In the genomic region with DNA sequence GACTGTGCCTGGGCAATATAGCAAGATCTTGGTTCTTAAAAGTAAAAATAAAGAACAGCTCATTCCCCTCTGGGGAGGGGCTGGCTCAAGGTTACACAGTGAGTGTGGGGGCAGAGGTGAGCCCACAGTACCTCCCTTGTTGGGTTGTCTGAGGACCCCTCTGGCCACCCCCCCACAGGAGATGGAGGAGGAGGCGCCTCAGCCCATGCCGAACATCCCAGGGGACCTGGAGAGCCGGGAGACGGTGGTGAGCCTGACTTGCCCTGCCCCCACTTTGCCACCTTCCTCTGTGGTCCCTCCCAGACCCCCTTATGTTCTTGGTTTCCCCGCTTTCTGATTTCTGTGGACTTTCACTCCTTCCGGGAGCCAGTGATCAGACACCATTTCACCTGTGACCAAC, we compare ENCODE assay signal across 16 cellular contexts. TPM values are rescaled to one million over a fixed set of nuclear protein-coding genes. Genes with fewer than 3 reads are reported as not detected.
DNase-seq lines count a peak whose midpoint lies in the region; ATAC-seq, FAIRE-seq and TF ChIP-seq lines count a peak whose summit lies in the region.
"Had no signal": no experiment of that assay in that cellular context is flagged by ENCODE, and none has a peak within 500 bp of the region (broad histone marks: within the 10 kb centered on the region; RNA-seq: fewer than 3 reads in every experiment).

No MANE protein-coding gene starts in this region.

- H3K9ac ChIP-seq in HepG2 (ENCODE audit: insufficient read depth, low read depth, low read length), result no peak overlapping the region

- peak overlapping the region; percentile 21 for H3K27ac Mint-ChIP-seq in activated naive CD8-positive, alpha-beta T cell treated with anti-CD3 and anti-CD28 coated beads, Interleukin-2, amount 10 ng/mL, durations not matched to agents 7 days and 5 days
- H3K27ac Mint-ChIP-seq in activated naive CD8-positive, alpha-beta T cell treated with anti-CD3 and anti-CD28 coated beads for 36 hours, result no peak overlapping the region
- H3K27ac Mint-ChIP-seq in WTC11, result peak overlapping the region; percentile 82

- H3K27me3 Mint-ChIP-seq in activated naive CD8-positive, alpha-beta T cell treated with anti-CD3 and anti-CD28 coated beads, Interleukin-2, amount 10 ng/mL, durations not matched to agents 7 days and 5 days, result peaks cover 19% of the 10 kb centered on the region
- H3K27me3 Mint-ChIP-seq in activated naive CD8-positive, alpha-beta T cell treated with anti-CD3 and anti-CD28 coated beads for 36 hours, result no peaks in the 10 kb centered on the region
- no peaks in the 10 kb centered on the region for H3K27me3 Mint-ChIP-seq in WTC11 (ENCODE audit: low read depth)

- H3K36me3 ChIP-seq in HepG2 (replicated peaks in 1 of 2; ENCODE audit: control insufficient read depth in 1 of 2, insufficient read depth in 2 of 2, low read length in 2 of 2), result no peaks in the 10 kb centered on the region
- H3K36me3 ChIP-seq: Peyer's patch had no signal

- no peak overlapping the region for H3K27ac ChIP-seq in HepG2 (ENCODE audit: extremely low read length, insufficient read depth, low read length)

- no peaks in the 10 kb centered on the region for H3K36me3 Mint-ChIP-seq in activated naive CD8-positive, alpha-beta T cell treated with anti-CD3 and anti-CD28 coated beads, Interleukin-2, amount 10 ng/mL, durations not matched to agents 7 days and 5 days
- H3K36me3 Mint-ChIP-seq in activated naive CD8-positive, alpha-beta T cell treated with anti-CD3 and anti-CD28 coated beads for 36 hours, result no peaks in the 10 kb centered on the region
- no peaks in the 10 kb centered on the region for H3K36me3 Mint-ChIP-seq in WTC11

- no peak overlapping the region for H3K4me3 ChIP-seq in HepG2 (replicated peaks in 1 of 3; ENCODE audit: insufficient read depth in 1 of 3, low read depth in 2 of 3, low read length in 3 of 3)
- H3K4me3 ChIP-seq: K562 had no signal

- no peaks in the 10 kb centered on the region for H4K20me1 ChIP-seq in HepG2 (ENCODE audit: insufficient read depth, low read length)

- no peak for FAIRE-seq in HepG2 (lab: Jason Lieb, UNC)
- FAIRE-seq: K562 had no signal

- no peak for TF ChIP-seq RAD21 in HepG2 (CRISPR knock-in tag; IDR thresholded peaks at IDR 0.05)

- H3K79me2 ChIP-seq in HepG2 (ENCODE audit: insufficient read depth, low read length), result no peaks in the 10 kb centered on the region

- no peak for DNase-seq in activated naive CD8-positive, alpha-beta T cell treated with anti-CD3 and anti-CD28 coated beads, Interleukin-2, amount 10 ng/mL, durations not matched to agents 7 days and 5 days
- no peak for DNase-seq in activated naive CD8-positive, alpha-beta T cell treated with anti-CD3 and anti-CD28 coated beads for 36 hours
- DNase-seq in WTC11 (ENCODE audit: low spot score), result no peak
- DNase-seq in HepG2 (ENCODE audit: low spot score), result no peak
- DNase-seq in NCI-H128 (lab: John Stamatoyannopoulos, UW; ENCODE audit: unreplicated experiment), result no peak
- DNase-seq: 8988T, EL, GF-D8, MM.1S, NCI-H226 had no signal

- 37% methylated on average over 3 of the region's 6 CpGs for WGBS in HepG2 (ENCODE audit: low lambda C conversion rate)

- CTCF ChIA-PET in WTC11 (lab: Charles Lee), result interaction anchor here (0.6 to 6.7 kb wide), 42 partner anchors 8 to 609 kb away, joined by 3 to 68 read pairs (median 6); a partner anchor contains a TSS
- CTCF ChIA-PET in HepG2 (lab: Yijun Ruan, JAX; ENCODE audit: low intra/inter-chr PET ratio, low total read pairs), result no interaction called here

- POLR2A ChIA-PET in activated naive CD8-positive, alpha-beta T cell treated with anti-CD3 and anti-CD28 coated beads, Interleukin-2, amount 10 ng/mL, durations not matched to agents 7 days and 5 days (lab: Charles Lee), result interaction anchor here (0.7 kb wide), 1 partner anchor 187 kb away, joined by 3 read pairs; no protein-coding TSS in a partner anchor
- POLR2A ChIA-PET in WTC11 (lab: Charles Lee), result interaction anchor here (1.2 kb wide), 1 partner anchor 94 kb away, joined by 4 read pairs; a partner anchor contains a TSS
- POLR2A ChIA-PET in HepG2 (lab: Yijun Ruan, JAX), result no interaction called here

- no peak overlapping the region for H3K4me3 Mint-ChIP-seq in activated naive CD8-positive, alpha-beta T cell treated with anti-CD3 and anti-CD28 coated beads, Interleukin-2, amount 10 ng/mL, durations not matched to agents 7 days and 5 days
- H3K4me3 Mint-ChIP-seq in activated naive CD8-positive, alpha-beta T cell treated with anti-CD3 and anti-CD28 coated beads for 36 hours, result no peak overlapping the region
- H3K4me3 Mint-ChIP-seq in WTC11, result 0 out of 2 replicates have a peak overlapping the region, but pooled peaks have one; percentile 11

- no peaks in the 10 kb centered on the region for H3K9me3 Mint-ChIP-seq in activated naive CD8-positive, alpha-beta T cell treated with anti-CD3 and anti-CD28 coated beads, Interleukin-2, amount 10 ng/mL, durations not matched to agents 7 days and 5 days
- no peaks in the 10 kb centered on the region for H3K9me3 Mint-ChIP-seq in activated naive CD8-positive, alpha-beta T cell treated with anti-CD3 and anti-CD28 coated beads for 36 hours
- H3K9me3 Mint-ChIP-seq in WTC11, result no peaks in the 10 kb centered on the region
- H3K9me3 Mint-ChIP-seq: H9 had no signal

- no peaks in the 10 kb centered on the region; a peak in 1 of 5 replicates for H3K27me3 ChIP-seq in HepG2 (ENCODE audit: control insufficient read depth in 1 of 2, insufficient read depth in 2 of 2, low read length in 2 of 2)
- H3K27me3 ChIP-seq: Peyer's patch had no signal

- no peaks in the 10 kb centered on the region for H3K9me3 ChIP-seq in HepG2 (ENCODE audit: low read length)
- H3K9me3 ChIP-seq: Peyer's patch had no signal

- peaks cover 11% of the 10 kb centered on the region for H3K4me1 ChIP-seq in HepG2 (ENCODE audit: insufficient read depth, low read length)

- in situ Hi-C loops in HepG2 (cut with HindIII; ENCODE audit: extremely low pct_ligation_motif_present, low pct_unique_long_range_greater_than_20kb), result no loop called here

- no peak overlapping the region for H2AFZ ChIP-seq in HepG2 (ENCODE audit: low read length)

- no TSS peak for BruUV-seq in HepG2 (replicated peaks; lab: Mats Ljungman, UMichigan)

- H3K4me1 Mint-ChIP-seq in activated naive CD8-positive, alpha-beta T cell treated with anti-CD3 and anti-CD28 coated beads, Interleukin-2, amount 10 ng/mL, durations not matched to agents 7 days and 5 days, result peaks cover 8% of the 10 kb centered on the region
- H3K4me1 Mint-ChIP-seq in activated naive CD8-positive, alpha-beta T cell treated with anti-CD3 and anti-CD28 coated beads for 36 hours, result no peaks in the 10 kb centered on the region
- H3K4me1 Mint-ChIP-seq in WTC11, result peaks cover 24% of the 10 kb centered on the region

- intact Hi-C loops in HepG2 (cut with micrococcal nuclease; ENCODE audit: unreplicated experiment), result no loop called here

- no peak for TF ChIP-seq EP300 in HepG2 (IDR thresholded peaks at IDR 0.05; ENCODE audit: low read depth in 2 of 2, low read length in 2 of 2)
- TF ChIP-seq EP300 in HepG2 (CRISPR knock-in tag; IDR thresholded peaks at IDR 0.05; ENCODE audit: borderline replicate concordance), result no peak

- TF ChIP-seq CTCF in WTC11 (IDR thresholded peaks at IDR 0.05) (no peak), HepG2 (CRISPR knock-in tag; IDR thresholded peaks at IDR 0.05) (no peak)

- ATAC-seq in activated naive CD8-positive, alpha-beta T cell treated with anti-CD3 and anti-CD28 coated beads, Interleukin-2, amount 10 ng/mL, durations not matched to agents 7 days and 5 days (ENCODE audit: low read depth), result no peak
- no peak for ATAC-seq in WTC11
- ATAC-seq in HepG2, result no peak
- no peak for ATAC-seq in GM19397 (IDR thresholded peaks at IDR 0.05; ENCODE audit: unreplicated experiment)
- no peak for ATAC-seq in GM18873 (IDR thresholded peaks at IDR 0.05; ENCODE audit: low FRiP score, unreplicated experiment)

- 0 out of 2 replicates have a peak overlapping the region, but pooled peaks have one; percentile 70 for H3K4me2 ChIP-seq in HepG2 (ENCODE audit: low read depth, low read length)

- no peak for TF ChIP-seq POLR2A in HepG2 (IDR thresholded peaks at IDR 0.05; ENCODE audit: insufficient read depth in 1 of 2, low read depth in 2 of 2, low read length in 2 of 2)

RNA-seq across cellular contexts. Expression of a gene that starts 28.7 kb away (rescaled TPM):
- 10 to 100 TPM; 34.3 to 35.8 TPM for total RNA-seq in activated naive CD8-positive, alpha-beta T cell treated with anti-CD3 and anti-CD28 coated beads, Interleukin-2, amount 10 ng/mL, durations not matched to agents 7 days and 5 days
- total RNA-seq in activated naive CD8-positive, alpha-beta T cell treated with anti-CD3 and anti-CD28 coated beads for 36 hours, result 10 to 100 TPM; 24.3 TPM
- 77.8 to 88.5 TPM (median 88.1 TPM) in 3 replicates for total RNA-seq in WTC11 (2021)
- 63.7 and 77.7 TPM in 2 replicates for total RNA-seq in HepG2 (2016; rRNA removed; fragmentation: Illumina TruSeq; extraction: Trizol)
- 11.5 and 13.8 TPM in 2 replicates for total RNA-seq in HepG2 (2016; cell fraction: cytosol; rRNA removed; fragmentation: Illumina TruSeq; extraction: Trizol; ENCODE audit: low read depth)
- 60.1 and 83.0 TPM in 2 replicates for total RNA-seq in HepG2 (2016; cell fraction: insoluble cytoplasmic fraction; rRNA removed; fragmentation: Illumina TruSeq; extraction: Trizol)
- total RNA-seq in HepG2 (2016; cell fraction: membrane; rRNA removed; fragmentation: Illumina TruSeq; extraction: Trizol), result 39.4 and 40.9 TPM in 2 replicates
- 26.7 and 28.3 TPM in 2 replicates for total RNA-seq in HepG2 (2016; cell fraction: nucleus; rRNA removed; fragmentation: Illumina TruSeq; extraction: Trizol)
- 39.8 and 44.2 TPM in 2 replicates for polyA plus RNA-seq in HepG2 (2011; rRNA removed)
- 31.8 and 47.0 TPM in 2 replicates for polyA plus RNA-seq in HepG2 (2011; cell fraction: cytosol; rRNA removed)
- polyA plus RNA-seq in HepG2 (2011; cell fraction: nucleus; rRNA removed), result 12.2 and 16.6 TPM in 2 replicates
- 42.4 and 48.2 TPM in 2 replicates for polyA plus RNA-seq in HepG2 (2012)
- 13.2 and 14.3 TPM in 2 replicates for polyA plus RNA-seq in HepG2 (2016; cell fraction: cytosol; fragmentation: Illumina TruSeq; extraction: Trizol; ENCODE audit: low read depth)
- polyA plus RNA-seq in HepG2 (2016; cell fraction: insoluble cytoplasmic fraction; fragmentation: Illumina TruSeq; extraction: Trizol; ENCODE audit: low read depth), result 79.7 and 93.5 TPM in 2 replicates
- polyA plus RNA-seq in HepG2 (2016; cell fraction: membrane; fragmentation: Illumina TruSeq; extraction: Trizol; ENCODE audit: low read depth), result 29.5 and 31.6 TPM in 2 replicates
- polyA plus RNA-seq in HepG2 (2016; cell fraction: nucleus; fragmentation: Illumina TruSeq; extraction: Trizol; ENCODE audit: insufficient read depth, low read depth), result 39.0 and 42.2 TPM in 2 replicates
- polyA minus RNA-seq in HepG2 (2011; rRNA and poly(A)+ RNA removed; ENCODE audit: low replicate concordance), result 32.4 and 58.8 TPM in 2 replicates
- 15.7 and 19.1 TPM in 2 replicates for polyA minus RNA-seq in HepG2 (2011; cell fraction: cytosol; rRNA and poly(A)+ RNA removed)
- 11.7 and 13.3 TPM in 2 replicates for polyA minus RNA-seq in HepG2 (2011; cell fraction: nucleus; rRNA and poly(A)+ RNA removed)

RNA-seq across cellular contexts. Expression of a gene that starts 44.8 kb away (rescaled TPM):
- 1 to 10 TPM in 1 of 2 experiments, under 1 TPM in 1; 0.47 to 1.5 TPM for total RNA-seq in activated naive CD8-positive, alpha-beta T cell treated with anti-CD3 and anti-CD28 coated beads, Interleukin-2, amount 10 ng/mL, durations not matched to agents 7 days and 5 days
- under 1 TPM; 0.41 to 0.54 TPM for total RNA-seq in activated naive CD8-positive, alpha-beta T cell treated with anti-CD3 and anti-CD28 coated beads for 36 hours
- total RNA-seq in WTC11 (2021) (0.18 to 0.76 TPM (median 0.48 TPM) in 3 replicates), HepG2 (2016; rRNA removed; fragmentation: Illumina TruSeq; extraction: Trizol) (0.29 TPM in 1 of 2 replicates, not detected in the other)
- 0.09 TPM in 1 of 2 replicates, not detected in the other for total RNA-seq in HepG2 (2016; cell fraction: cytosol; rRNA removed; fragmentation: Illumina TruSeq; extraction: Trizol; ENCODE audit: low read depth)
- 0.11 TPM in 1 of 2 replicates, not detected in the other for total RNA-seq in HepG2 (2016; cell fraction: insoluble cytoplasmic fraction; rRNA removed; fragmentation: Illumina TruSeq; extraction: Trizol)
- total RNA-seq in HepG2 (2016; cell fraction: membrane; rRNA removed; fragmentation: Illumina TruSeq; extraction: Trizol), result 0.21 TPM in 1 of 2 replicates, not detected in the other
- 0.25 TPM in 1 of 2 replicates, not detected in the other for total RNA-seq in HepG2 (2016; cell fraction: nucleus; rRNA removed; fragmentation: Illumina TruSeq; extraction: Trizol)
- polyA plus RNA-seq in HepG2 (2011; rRNA removed), result 0.07 and 0.08 TPM in 2 replicates
- polyA plus RNA-seq in HepG2 (2011; cell fraction: cytosol; rRNA removed), result 0.04 and 0.14 TPM in 2 replicates
- 0.21 and 0.51 TPM in 2 replicates for polyA plus RNA-seq in HepG2 (2011; cell fraction: nucleus; rRNA removed)
- polyA plus RNA-seq in HepG2 (2012), result not detected in 2 replicates
- polyA plus RNA-seq in HepG2 (2016; cell fraction: cytosol; fragmentation: Illumina TruSeq; extraction: Trizol; ENCODE audit: low read depth), result not detected in 2 replicates
- not detected in 2 replicates for polyA plus RNA-seq in HepG2 (2016; cell fraction: insoluble cytoplasmic fraction; fragmentation: Illumina TruSeq; extraction: Trizol; ENCODE audit: low read depth)
- 0.09 TPM in 1 of 2 replicates, not detected in the other for polyA plus RNA-seq in HepG2 (2016; cell fraction: membrane; fragmentation: Illumina TruSeq; extraction: Trizol; ENCODE audit: low read depth)
- polyA plus RNA-seq in HepG2 (2016; cell fraction: nucleus; fragmentation: Illumina TruSeq; extraction: Trizol; ENCODE audit: insufficient read depth, low read depth), result 0.28 TPM in 1 of 2 replicates, not detected in the other
- polyA minus RNA-seq in HepG2 (2011; rRNA and poly(A)+ RNA removed; ENCODE audit: low replicate concordance), result not detected in 2 replicates
- polyA minus RNA-seq in HepG2 (2011; cell fraction: cytosol; rRNA and poly(A)+ RNA removed), result not detected in 2 replicates
- 0.26 TPM in 1 of 2 replicates, not detected in the other for polyA minus RNA-seq in HepG2 (2011; cell fraction: nucleus; rRNA and poly(A)+ RNA removed)
- total RNA-seq: H9, LHCN-M2, Peyer's patch had no signal

RNA-seq across cellular contexts. Expression of a gene that starts 57.9 kb away (rescaled TPM):
- 1 to 10 TPM; 1.6 to 2.4 TPM for total RNA-seq in activated naive CD8-positive, alpha-beta T cell treated with anti-CD3 and anti-CD28 coated beads, Interleukin-2, amount 10 ng/mL, durations not matched to agents 7 days and 5 days
- 1 to 10 TPM in 1 of 2 experiments, under 1 TPM in 1; 0.82 to 1.9 TPM for total RNA-seq in activated naive CD8-positive, alpha-beta T cell treated with anti-CD3 and anti-CD28 coated beads for 36 hours
- total RNA-seq in WTC11 (2021), result 2.6 to 3.6 TPM (median 2.9 TPM) in 3 replicates
- total RNA-seq in HepG2 (2016; rRNA removed; fragmentation: Illumina TruSeq; extraction: Trizol), result 0.98 and 1.4 TPM in 2 replicates
- total RNA-seq in HepG2 (2016; cell fraction: cytosol; rRNA removed; fragmentation: Illumina TruSeq; extraction: Trizol; ENCODE audit: low read depth), result 0.09 and 1.2 TPM in 2 replicates
- total RNA-seq in HepG2 (2016; cell fraction: insoluble cytoplasmic fraction; rRNA removed; fragmentation: Illumina TruSeq; extraction: Trizol), result 0.89 and 1.7 TPM in 2 replicates
- 0.69 and 1.3 TPM in 2 replicates for total RNA-seq in HepG2 (2016; cell fraction: membrane; rRNA removed; fragmentation: Illumina TruSeq; extraction: Trizol)
- 0.78 and 1.6 TPM in 2 replicates for total RNA-seq in HepG2 (2016; cell fraction: nucleus; rRNA removed; fragmentation: Illumina TruSeq; extraction: Trizol)
- polyA plus RNA-seq in HepG2 (2011; rRNA removed), result 0.59 and 0.61 TPM in 2 replicates
- 0.31 and 0.60 TPM in 2 replicates for polyA plus RNA-seq in HepG2 (2011; cell fraction: cytosol; rRNA removed)
- polyA plus RNA-seq in HepG2 (2011; cell fraction: nucleus; rRNA removed), result 0.40 and 0.78 TPM in 2 replicates
- polyA plus RNA-seq in HepG2 (2012), result 0.52 and 0.92 TPM in 2 replicates
- polyA plus RNA-seq in HepG2 (2016; cell fraction: cytosol; fragmentation: Illumina TruSeq; extraction: Trizol; ENCODE audit: low read depth), result 1.0 and 1.1 TPM in 2 replicates
- polyA plus RNA-seq in HepG2 (2016; cell fraction: insoluble cytoplasmic fraction; fragmentation: Illumina TruSeq; extraction: Trizol; ENCODE audit: low read depth), result 0.79 and 1.3 TPM in 2 replicates
- polyA plus RNA-seq in HepG2 (2016; cell fraction: membrane; fragmentation: Illumina TruSeq; extraction: Trizol; ENCODE audit: low read depth), result 0.52 and 0.56 TPM in 2 replicates
- polyA plus RNA-seq in HepG2 (2016; cell fraction: nucleus; fragmentation: Illumina TruSeq; extraction: Trizol; ENCODE audit: insufficient read depth, low read depth), result 1.7 and 3.0 TPM in 2 replicates
- polyA minus RNA-seq in HepG2 (2011; rRNA and poly(A)+ RNA removed; ENCODE audit: low replicate concordance), result 0.54 and 2.1 TPM in 2 replicates
- 0.18 and 0.59 TPM in 2 replicates for polyA minus RNA-seq in HepG2 (2011; cell fraction: cytosol; rRNA and poly(A)+ RNA removed)
- 1.9 and 5.0 TPM in 2 replicates for polyA minus RNA-seq in HepG2 (2011; cell fraction: nucleus; rRNA and poly(A)+ RNA removed)
